ENCODE assay signal across 29 cellular contexts in genomic region chr7:147563669-147564068, GRCh38.
"Had no signal": no experiment of that assay in that cellular context is flagged by ENCODE, and none has a peak within 500 bp of the region (broad histone marks: within the 10 kb centered on the region; RNA-seq: fewer than 3 reads in every experiment).

No MANE protein-coding gene starts in this region.

- ATAC-seq: effector memory CD8-positive, alpha-beta T cell; esophagus mucosa; foreskin keratinocyte; gastrocnemius medialis; gastroesophageal sphincter; heart left ventricle; heart right ventricle had no signal

- H2AFZ ChIP-seq: hepatocyte had no signal

- H3K27ac Mint-ChIP-seq: dendritic cell treated with granulocyte-macrophage colony-stimulating factor and Interleukin-4, amounts not matched to agents 40 ng/mL and 50 ng/mL, for 4 days; effector memory CD8-positive, alpha-beta T cell; endodermal cell had no signal

- H3K27ac ChIP-seq: colonic mucosa, coronary artery, dorsolateral prefrontal cortex, epithelial cell of prostate, esophagus muscularis mucosa, esophagus squamous epithelium, foreskin keratinocyte, gastrocnemius medialis, gastroesophageal sphincter, heart left ventricle, heart right ventricle, hepatocyte had no signal

- H3K4me1 ChIP-seq: colonic mucosa, esophagus muscularis mucosa, esophagus squamous epithelium, foreskin keratinocyte, gastrocnemius medialis, gastroesophageal sphincter, heart left ventricle, heart right ventricle had no signal

- H3K4me2 ChIP-seq: hepatocyte had no signal

- H3K27me3 ChIP-seq: colonic mucosa, dorsolateral prefrontal cortex, esophagus muscularis mucosa, esophagus squamous epithelium, foreskin keratinocyte, gastrocnemius medialis, gastroesophageal sphincter, heart left ventricle, heart right ventricle, hepatocyte had no signal

- DNase-seq: colonic mucosa; cortex of kidney; dermis blood vessel endothelial cell; dorsolateral prefrontal cortex; effector CD4-positive, alpha-beta T cell; effector CD8-positive, alpha-beta T cell; effector memory CD4-positive, alpha-beta T cell; effector memory CD8-positive, alpha-beta T cell; endodermal cell; erythroblast; esophagus squamous epithelium; foreskin fibroblast; foreskin keratinocyte; foreskin melanocyte; gastrocnemius medialis; glutamatergic neuron; head of caudate nucleus; heart left ventricle; heart right ventricle had no signal

- H3K4me3 ChIP-seq: colonic mucosa, coronary artery, dorsolateral prefrontal cortex, esophagus muscularis mucosa, esophagus squamous epithelium, gastrocnemius medialis, gastroesophageal sphincter, heart left ventricle, heart right ventricle, hepatocyte had no signal

- H3K27me3 Mint-ChIP-seq: dendritic cell treated with granulocyte-macrophage colony-stimulating factor and Interleukin-4, amounts not matched to agents 40 ng/mL and 50 ng/mL, for 4 days; effector memory CD8-positive, alpha-beta T cell had no signal

- FAIRE-seq: endometrium, endothelial cell of umbilical vein, frontal cortex had no signal

- H3K36me3 ChIP-seq: colonic mucosa, esophagus muscularis mucosa, esophagus squamous epithelium, gastrocnemius medialis, gastroesophageal sphincter, heart left ventricle, heart right ventricle had no signal

- H3K79me2 ChIP-seq: hepatocyte had no signal

- H3K4me3 Mint-ChIP-seq: dendritic cell treated with granulocyte-macrophage colony-stimulating factor and Interleukin-4, amounts not matched to agents 40 ng/mL and 50 ng/mL, for 4 days; effector memory CD8-positive, alpha-beta T cell; endodermal cell had no signal

- H3K9me3 ChIP-seq: colonic mucosa, esophagus muscularis mucosa, esophagus squamous epithelium, gastrocnemius medialis, gastroesophageal sphincter, heart left ventricle, heart right ventricle had no signal

- H3K9me3 Mint-ChIP-seq: endodermal cell had no signal
